Comparison of ENCODE assay signal across 8 cellular contexts in the genomic region with DNA sequence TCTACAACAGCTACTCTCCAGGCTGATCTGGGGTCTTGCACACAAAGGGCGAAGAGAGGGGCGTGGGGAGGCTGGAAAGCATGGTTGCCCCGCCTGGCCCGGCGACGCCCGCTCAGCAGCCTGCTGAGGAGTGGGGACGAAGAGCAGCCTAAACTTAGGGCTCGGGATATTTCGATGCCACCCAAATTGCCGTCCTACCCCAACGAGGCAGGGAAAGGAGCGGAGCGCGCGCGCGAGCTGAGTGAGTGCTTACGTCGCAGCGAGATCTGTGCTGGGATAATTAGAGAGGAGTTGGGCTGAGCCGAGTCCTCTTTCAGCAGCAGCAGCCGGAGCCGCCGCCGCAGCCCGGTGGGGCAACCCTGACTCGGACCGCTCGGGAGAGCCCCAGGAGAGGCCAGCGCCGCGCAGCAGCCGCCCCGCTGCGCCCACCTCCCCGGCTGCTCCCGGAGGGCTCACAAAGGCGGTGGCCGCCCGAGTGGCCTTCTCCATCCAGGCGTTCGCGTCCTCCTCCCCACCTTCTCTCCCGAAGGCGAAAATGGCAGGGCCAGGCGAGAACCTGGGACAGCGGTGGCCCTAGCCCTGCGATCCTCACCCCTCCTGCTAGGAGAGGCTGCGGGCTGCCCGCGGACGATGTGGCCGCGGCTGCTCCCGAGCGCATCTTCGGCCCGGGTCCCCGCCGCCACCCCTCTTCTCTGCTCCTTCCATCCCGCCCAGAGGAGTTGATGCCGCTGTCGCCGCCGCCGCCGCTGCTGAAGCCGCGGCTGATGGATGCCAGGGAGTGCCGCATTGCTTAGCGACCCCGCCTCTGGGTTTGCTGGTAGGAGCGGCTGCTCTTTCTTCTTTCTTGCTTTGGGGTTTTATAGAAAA. TPM values are rescaled to one million over a fixed set of nuclear protein-coding genes. Genes with fewer than 3 reads are reported as not detected.
DNase-seq lines count a peak whose midpoint lies in the region; ATAC-seq and TF ChIP-seq lines count a peak whose summit lies in the region.

A gene with protein sequence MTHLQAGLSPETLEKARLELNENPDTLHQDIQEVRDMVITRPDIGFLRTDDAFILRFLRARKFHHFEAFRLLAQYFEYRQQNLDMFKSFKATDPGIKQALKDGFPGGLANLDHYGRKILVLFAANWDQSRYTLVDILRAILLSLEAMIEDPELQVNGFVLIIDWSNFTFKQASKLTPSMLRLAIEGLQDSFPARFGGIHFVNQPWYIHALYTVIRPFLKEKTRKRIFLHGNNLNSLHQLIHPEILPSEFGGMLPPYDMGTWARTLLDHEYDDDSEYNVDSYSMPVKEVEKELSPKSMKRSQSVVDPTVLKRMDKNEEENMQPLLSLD (plus strand): TSS at position 306 of the 867 bp plus-strand sequence. CDS start 1,543 bp downstream, outside the sequence.

- TF ChIP-seq CTCF in Calu3 (IDR thresholded peaks at IDR 0.05; ENCODE audit: unreplicated experiment) (no peak), epithelial cell of esophagus (IDR thresholded peaks at IDR 0.05; ENCODE audit: insufficient read depth, low read depth, low read length, missing control alignments) (no peak)

- H2BK120ac ChIP-seq in neuronal stem cell (ENCODE audit: low read depth, low read length): peak within 1 kb of the TSS; percentile 67

- ATAC-seq in GM21528 (IDR thresholded peaks at IDR 0.05; ENCODE audit: low FRiP score, unreplicated experiment): no peak

- CTCF ChIA-PET in Calu3 (lab: Charles Lee): no interaction called here

- H3K18ac ChIP-seq in neuronal stem cell (ENCODE audit: low read length): peak within 1 kb of the TSS; percentile 96

- BruUV-seq in Calu3 (replicated peaks; lab: Mats Ljungman, UMichigan): no TSS peak

- H2AK5ac ChIP-seq in neuronal stem cell (ENCODE audit: low read depth, low read length): no peak within 1 kb of the TSS

- peak within 1 kb of the TSS; percentile 95 for H2AFZ ChIP-seq in neuronal stem cell (ENCODE audit: low read length)

- H3K27ac ChIP-seq in neuronal stem cell (replicated peaks; ENCODE audit: low read length): no peak within 1 kb of the TSS

- H4K91ac ChIP-seq in neuronal stem cell (ENCODE audit: low read depth, low read length, poor library complexity): no peak within 1 kb of the TSS

- H3K4me1 ChIP-seq in neuronal stem cell (ENCODE audit: control insufficient read depth in 2 of 2, insufficient read depth in 1 of 2, low read depth in 1 of 2, low read length in 2 of 2): peaks cover 0 to 3% of the 10 kb centered on the region in 2 donors

- H2BK5ac ChIP-seq in neuronal stem cell (ENCODE audit: low read length): peak within 1 kb of the TSS; percentile 68

- peak within 1 kb of the TSS; percentile 92 for H4K8ac ChIP-seq in neuronal stem cell (ENCODE audit: low read depth, low read length)

- peak within 1 kb of the TSS; percentile 71 for H3K4me2 ChIP-seq in neuronal stem cell (ENCODE audit: insufficient read depth, low read length, poor library complexity, severe bottlenecking)

- intact Hi-C loops in Calu3 (cut with micrococcal nuclease; ENCODE audit: unreplicated experiment): no loop called here

- peaks cover 5% of the 10 kb centered on the region for H3K36me3 Mint-ChIP-seq in Calu3 (ENCODE audit: insufficient read depth, unreplicated experiment)

- peak within 1 kb of the TSS; percentile 73 for H2BK12ac ChIP-seq in neuronal stem cell (ENCODE audit: low read length)

- peak within 1 kb of the TSS; percentile 19 for H3K4me3 ChIP-seq in epithelial cell of esophagus (ENCODE audit: low read length)
- H3K4me3 ChIP-seq in neuronal stem cell (ENCODE audit: low read length in 2 of 2): peak within 1 kb of the TSS; percentile 58 to 91

- peak within 1 kb of the TSS; percentile 94 for H3K14ac ChIP-seq in neuronal stem cell (ENCODE audit: low read length)

- no peaks in the 10 kb centered on the region for H3K4me1 Mint-ChIP-seq in Calu3 (ENCODE audit: low read depth, unreplicated experiment)

- peaks cover 46% of the 10 kb centered on the region for H3K27me3 Mint-ChIP-seq in Calu3 (ENCODE audit: unreplicated experiment)

- H3K36me3 ChIP-seq in neuronal stem cell (replicated peaks in 1 of 2; ENCODE audit: control insufficient read depth in 2 of 2, insufficient read depth in 2 of 2, low read length in 2 of 2): no peaks in the 10 kb centered on the region

- H3K4me3 Mint-ChIP-seq in Calu3 (ENCODE audit: low read depth, unreplicated experiment): peak within 1 kb of the TSS; percentile 69

- no peaks in the 10 kb centered on the region for H3K79me1 ChIP-seq in neuronal stem cell (ENCODE audit: low read depth, low read length)

- H3K4ac ChIP-seq in neuronal stem cell (ENCODE audit: low read length): peak within 1 kb of the TSS; percentile 66

- peak within 1 kb of the TSS; percentile 96 for H3K9ac ChIP-seq in neuronal stem cell (ENCODE audit: low read depth, low read length, poor library complexity)

- no peaks in the 10 kb centered on the region for H3K9me3 Mint-ChIP-seq in Calu3 (ENCODE audit: low read depth, unreplicated experiment)

- H3K27ac Mint-ChIP-seq in Calu3 (ENCODE audit: unreplicated experiment): no peak within 1 kb of the TSS

- H3K23ac ChIP-seq in neuronal stem cell (ENCODE audit: low read depth, low read length, poor library complexity): peak within 1 kb of the TSS; percentile 29

- no CpG with 5 or more reads among the region's 74 CpGs for WGBS in neuronal stem cell (ENCODE audit: extremely low coverage in 2 of 2, insufficient read length in 2 of 2, insufficient replicate concordance in 1 of 2), 2 donors

- H3K27me3 ChIP-seq in neuronal stem cell (ENCODE audit: control insufficient read depth in 3 of 3, insufficient read depth in 3 of 3, low read depth in 1 of 3, low read length in 3 of 3): peaks cover 2 to 31% (median 11%) of the 10 kb centered on the region in 3 experiments

- H2BK15ac ChIP-seq in neuronal stem cell (ENCODE audit: low read length): peak within 1 kb of the TSS; percentile 94

- H3K9me3 ChIP-seq in neuronal stem cell (replicated peaks in 1 of 2; ENCODE audit: control insufficient read depth in 2 of 2, insufficient read depth in 1 of 2, low read depth in 1 of 2, low read length in 2 of 2): no peaks in the 10 kb centered on the region

- DNase-seq in Calu3: peak; percentile 22
- peak; percentile 47 for DNase-seq in NCI-H2227 (lab: John Stamatoyannopoulos, UW; ENCODE audit: unreplicated experiment)
- DNase-seq in epithelial cell of esophagus (ENCODE audit: low read depth): peak; percentile 29
- DNase-seq in neuronal stem cell (ENCODE audit: low spot score): peak; percentile 72
- DNase-seq in stimulated activated CD4-positive, alpha-beta T cell treated with anti-CD3 and anti-CD28 coated beads, Interleukin-4, amount 100 ng/mL, for 4 hours: no peak
- no peak for DNase-seq in activated naive CD4-positive, alpha-beta T cell treated with anti-CD3 and anti-CD28 coated beads, Interleukin-2, amount 50 U/mL, for 16 hours
- no peak for DNase-seq in ureter (ENCODE audit: low spot score)

RNA-seq across cellular contexts. Expression of the gene that starts here (rescaled TPM):
- total RNA-seq in Calu3 (2022): not detected in 2 replicates
- 1.8 TPM for polyA plus RNA-seq in neuronal stem cell (2013, experiment 1 of 2)
- 1.8 TPM for polyA plus RNA-seq in neuronal stem cell (2013, experiment 2 of 2)
- total RNA-seq in ureter: 0.18 TPM

Comparison
In these comparisons a context has a peak if more than half of its experiments do, and no peak if none do; other contexts are left out.
1. Peak in DNase-seq in Calu3; RNA of the gene not detected or under 1 TPM.
2. DNase-seq: peak in NCI-H2227 (single experiment), epithelial cell of esophagus (single experiment) and neuronal stem cell (single experiment); none in stimulated activated CD4-positive, alpha-beta T cell treated with anti-CD3 and anti-CD28 coated beads, Interleukin-4, amount 100 ng/mL, for 4 hours (0 of 2), activated naive CD4-positive, alpha-beta T cell treated with anti-CD3 and anti-CD28 coated beads, Interleukin-2, amount 50 U/mL, for 16 hours (single experiment) and ureter (single experiment).